Comparison of ENCODE assay signal across 2 cellular contexts in genomic region chr17:76983075-76983411, GRCh38.
TF ChIP-seq lines count a peak whose summit lies in the region.

No MANE protein-coding gene starts in this region.

TF ChIP-seq in IMR-90, 13 proteins besides CTCF, POLR2A, EP300 and RAD21:
- TF ChIP-seq ELK1 (IDR thresholded peaks at IDR 0.05; ENCODE audit: borderline replicate concordance, low read depth, low read length) (no peak), MAFK (IDR thresholded peaks at IDR 0.05; ENCODE audit: low read depth, low read length) (no peak), MXI1 (IDR thresholded peaks at IDR 0.05; ENCODE audit: borderline replicate concordance, low read depth, low read length) (no peak), RCOR1 (IDR thresholded peaks at IDR 0.05; ENCODE audit: insufficient replicate concordance, low read length) (no peak), RFX5 (IDR thresholded peaks at IDR 0.05; ENCODE audit: low read depth, low read length) (no peak), FOS (IDR thresholded peaks at IDR 0.05; ENCODE audit: low read depth, low read length) (no peak), CEBPB (IDR thresholded peaks at IDR 0.05; ENCODE audit: low read depth, low read length) (no peak), SMC3 (IDR thresholded peaks at IDR 0.05; ENCODE audit: low read depth, low read length) (no peak), BHLHE40 (IDR thresholded peaks at IDR 0.05; ENCODE audit: low read depth, low read length) (no peak), MAZ (IDR thresholded peaks at IDR 0.05; ENCODE audit: borderline replicate concordance, low read depth, low read length) (no peak), NFE2L2 (IDR thresholded peaks at IDR 0.05; ENCODE audit: low read depth, low read length) (no peak), CHD1 (IDR thresholded peaks at IDR 0.05; ENCODE audit: low read depth, low read length) (no peak), USF2 (IDR thresholded peaks at IDR 0.05; ENCODE audit: low read depth, low read length) (no peak)

TF ChIP-seq in HEK293T, 16 proteins besides CTCF, POLR2A, EP300 and RAD21 (continued from another document):
- no peak for TF ChIP-seq TARDBP (IDR thresholded peaks at IDR 0.05)
- no peak for TF ChIP-seq BHLHE40 (IDR thresholded peaks at IDR 0.05; ENCODE audit: borderline replicate concordance)
- TF ChIP-seq LEF1 (IDR thresholded peaks at IDR 0.05; ENCODE audit: borderline replicate concordance): no peak
- no peak for TF ChIP-seq FOXA1 (IDR thresholded peaks at IDR 0.05)
- no peak for TF ChIP-seq PKNOX1 (IDR thresholded peaks at IDR 0.05)
- no peak for TF ChIP-seq ELF4 (IDR thresholded peaks at IDR 0.05)
- no peak for TF ChIP-seq ARNT (IDR thresholded peaks at IDR 0.05)
